In the genomic region with DNA sequence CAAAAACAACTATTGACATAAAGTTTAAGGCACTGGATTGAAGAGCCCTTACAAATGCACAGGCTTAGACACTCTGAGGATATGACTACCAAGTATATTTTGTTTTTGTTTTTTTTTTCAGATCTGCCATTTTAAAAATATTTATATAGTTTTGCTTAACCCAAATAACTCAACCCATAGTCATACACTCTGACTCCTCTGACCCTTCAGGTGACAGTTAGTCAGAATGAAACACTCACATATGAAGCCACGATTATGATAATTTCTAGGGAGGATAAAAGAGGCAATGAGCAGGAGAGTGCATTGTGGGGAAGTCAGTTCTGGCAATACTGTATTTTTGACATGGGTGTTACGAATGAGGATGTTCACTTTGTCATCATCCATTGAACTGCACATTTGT, we compare ENCODE assay signal across 26 cellular contexts.
"Had no signal": no experiment of that assay in that cellular context is flagged by ENCODE, and none has a peak within 500 bp of the region (broad histone marks: within the 10 kb centered on the region; RNA-seq: fewer than 3 reads in every experiment).

No MANE protein-coding gene starts in this region.

- ATAC-seq: activated CD8-positive, alpha-beta T cell treated with anti-CD3 and anti-CD28 coated beads, Interleukin-2, amount 10 ng/mL, durations not matched to agents 7 days and 5 days had no signal

- H3K4me3 Mint-ChIP-seq: activated CD8-positive, alpha-beta T cell treated with anti-CD3 and anti-CD28 coated beads, Interleukin-2, amount 10 ng/mL, durations not matched to agents 7 days and 5 days; activated naive CD4-positive, alpha-beta T cell treated with anti-CD3 and anti-CD28 coated beads, Interleukin-2, amount 50 U/mL, for 24 hours; brain; T-helper 1 cell treated with Interleukin-12 subunit alpha and Interleukin-12 subunit beta and Interleukin-4 antibody, amounts not matched to agents 30 μg/mL and 1 μg/mL, for 36 hours had no signal

- H3K27ac ChIP-seq: ascending aorta, Peyer's patch had no signal

- H3K4me1 ChIP-seq: Peyer's patch had no signal

- H3K27ac Mint-ChIP-seq: activated CD8-positive, alpha-beta T cell treated with anti-CD3 and anti-CD28 coated beads, Interleukin-2, amount 10 ng/mL, durations not matched to agents 7 days and 5 days; activated naive CD4-positive, alpha-beta T cell treated with anti-CD3 and anti-CD28 coated beads, Interleukin-2, amount 50 U/mL, for 24 hours; brain; T-helper 1 cell treated with Interleukin-12 subunit alpha and Interleukin-12 subunit beta and Interleukin-4 antibody, amounts not matched to agents 30 μg/mL and 1 μg/mL, for 36 hours had no signal

- H3K4me3 ChIP-seq: ascending aorta, MG63, Peyer's patch had no signal

- H3K36me3 ChIP-seq: ascending aorta, MG63, Peyer's patch had no signal

- H3K27me3 ChIP-seq: ascending aorta, MG63, Peyer's patch had no signal

- H3K9me3 Mint-ChIP-seq: brain; T-helper 1 cell treated with Interleukin-12 subunit alpha and Interleukin-12 subunit beta and Interleukin-4 antibody, amounts not matched to agents 30 μg/mL and 1 μg/mL, for 36 hours had no signal

- H3K9me3 ChIP-seq: ascending aorta, MG63, Peyer's patch had no signal

- H3K36me3 Mint-ChIP-seq: activated naive CD4-positive, alpha-beta T cell treated with anti-CD3 and anti-CD28 coated beads, Interleukin-2, amount 50 U/mL, for 24 hours; brain had no signal

- H3K27me3 Mint-ChIP-seq: activated naive CD4-positive, alpha-beta T cell treated with anti-CD3 and anti-CD28 coated beads, Interleukin-2, amount 50 U/mL, for 24 hours had no signal

- H3K4me1 Mint-ChIP-seq: activated naive CD4-positive, alpha-beta T cell treated with anti-CD3 and anti-CD28 coated beads, Interleukin-2, amount 50 U/mL, for 24 hours had no signal

- DNase-seq: activated CD4-positive, alpha-beta T cell treated with anti-CD3 and anti-CD28 coated beads for 48 hours; activated CD4-positive, alpha-beta T cell treated with anti-CD3 and anti-CD28 coated beads, Interleukin-2, amount 50 U/mL, for 4 hours; activated CD4-positive, CD25-positive, alpha-beta regulatory T cell treated with anti-CD3 and anti-CD28 coated beads, Interleukin-2, amount 50 U/mL, for 72 hours; activated CD8-positive, alpha-beta memory T cell treated with anti-CD3 and anti-CD28 coated beads, Interleukin-2, amount 50 U/mL, for 48 hours; activated CD8-positive, alpha-beta T cell treated with anti-CD3 and anti-CD28 coated beads, Interleukin-2, amount 10 ng/mL, durations not matched to agents 7 days and 5 days; activated naive CD4-positive, alpha-beta T cell; activated T-cell treated with anti-CD3 and anti-CD28 coated beads, Interleukin-2, amount 50 U/mL, for 1 hour; cerebellar nuclear complex; MG63; MV-4-11; NCI-H1092 treated with DMSO at 0.1 percent for 48 hours; NCI-H1417 treated with DMSO at 0.1 percent for 48 hours; NCI-H1694; NCI-H2029; NCI-H2107; NCI-H2171 treated with DMSO at 0.1 percent for 48 hours; NCI-H226; NCI-H526; NCI-H82; OCI-M1; Peyer's patch; SHP77 treated with DMSO at 0.1 percent for 48 hours had no signal
